ENCODE assay signal across 8 cellular contexts in the genomic region with DNA sequence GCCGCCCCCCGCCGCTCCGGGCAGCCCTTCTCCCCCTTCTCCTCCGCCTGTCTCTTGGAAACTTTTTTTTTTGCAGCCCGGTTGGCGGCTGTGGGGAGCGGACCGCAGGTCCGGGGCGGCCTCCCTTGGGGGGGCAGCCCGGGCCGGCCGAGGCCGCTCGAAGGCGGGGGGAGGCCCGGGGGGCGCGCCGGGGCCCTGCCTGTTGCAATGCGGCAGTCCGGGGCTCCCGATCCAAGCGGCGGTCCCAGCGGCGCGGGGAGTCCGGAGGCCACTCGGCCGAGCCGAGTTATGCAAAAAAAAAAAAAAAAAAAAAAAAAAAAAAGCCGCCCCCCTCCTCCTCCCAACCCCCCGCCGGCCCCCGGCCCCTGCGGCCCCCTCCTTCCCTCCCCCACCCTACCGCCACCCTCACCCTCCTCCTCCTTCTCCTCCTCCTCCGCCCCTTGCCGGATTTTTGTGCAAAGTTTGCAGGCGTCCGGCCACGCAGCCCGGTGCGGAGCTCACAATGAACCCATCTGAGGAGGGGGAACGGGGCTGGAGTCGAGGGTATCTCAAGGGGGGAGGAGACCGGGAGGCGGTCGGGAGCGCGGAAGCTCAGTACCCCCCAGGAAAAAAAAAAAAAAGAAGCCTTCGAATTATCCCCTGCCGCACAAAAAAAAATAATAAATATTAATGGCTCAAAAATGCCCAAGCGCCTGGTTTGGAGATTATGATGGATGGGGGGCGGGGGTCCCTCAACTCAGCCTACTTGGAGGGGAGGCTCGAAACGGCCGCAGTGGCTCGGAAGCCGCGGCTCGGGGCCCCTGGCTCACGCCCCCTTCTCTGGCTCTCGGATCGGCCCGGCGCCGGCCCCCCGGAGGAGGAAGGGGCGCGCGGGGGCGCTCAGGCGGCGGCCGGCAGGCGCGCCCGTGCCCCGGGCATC. TPM values are rescaled to one million over a fixed set of nuclear protein-coding genes. Genes with fewer than 3 reads are reported as not detected.
DNase-seq lines count a peak whose midpoint lies in the region; ATAC-seq and TF ChIP-seq lines count a peak whose summit lies in the region.

A gene (minus strand): TSS at position 291 of the 919 bp plus-strand sequence. CDS start 338 bp downstream, outside the sequence.

- TF ChIP-seq POLR2A in gastrocnemius medialis (IDR thresholded peaks at IDR 0.05), result no peak

- under 1% methylated on average over 79 of the region's 82 CpGs for WGBS in right cardiac atrium

- no peaks in the 10 kb centered on the region for H3K36me3 Mint-ChIP-seq in activated CD4-positive, alpha-beta memory T cell treated with anti-CD3 and anti-CD28 coated beads for 36 hours

- DNase-seq in NCI-H524 (lab: John Stamatoyannopoulos, UW), result peak; percentile 19 to 53
- DNase-seq in NCI-H524 treated with DMSO at 0.1 percent for 48 hours (lab: John Stamatoyannopoulos, UW), result no peak
- no peak for DNase-seq in activated CD4-positive, alpha-beta memory T cell treated with anti-CD3 and anti-CD28 coated beads for 36 hours
- DNase-seq in right cardiac atrium, result peak; percentile 35 to 79 (median 76)
- peak in 1 of 2 donors; percentile 26 for DNase-seq in gastrocnemius medialis
- no peak for DNase-seq in OCI-M2 (lab: John Stamatoyannopoulos, UW; ENCODE audit: unreplicated experiment)

- POLR2A ChIA-PET in activated CD4-positive, alpha-beta memory T cell treated with anti-CD3 and anti-CD28 coated beads for 36 hours (lab: Charles Lee), result no interaction called here

- H3K27me3 Mint-ChIP-seq in activated CD4-positive, alpha-beta memory T cell treated with anti-CD3 and anti-CD28 coated beads for 36 hours, result peaks cover 38% of the 10 kb centered on the region

- ATAC-seq in right cardiac atrium, result peak; percentile 1 to 3
- peak in 1 of 2 donors; percentile 0 for ATAC-seq in gastrocnemius medialis
- no peak for ATAC-seq in GM21515 (IDR thresholded peaks at IDR 0.05; ENCODE audit: unreplicated experiment)
- no peak for ATAC-seq in HG03378 (IDR thresholded peaks at IDR 0.05; ENCODE audit: unreplicated experiment)

- H3K4me3 ChIP-seq in right cardiac atrium (ENCODE audit: low read length) (peak within 1 kb of the TSS; percentile 96), gastrocnemius medialis (peak within 1 kb of the TSS; percentile 71 to 96 (median 84))

- H3K4me1 ChIP-seq in right cardiac atrium (ENCODE audit: control insufficient read depth, insufficient read depth, low read length) (no peaks in the 10 kb centered on the region), gastrocnemius medialis (peaks cover 32 to 43% of the 10 kb centered on the region in 2 donors)

- peak within 1 kb of the TSS; percentile 97 for H3K27ac ChIP-seq in right cardiac atrium (ENCODE audit: low read length)
- H3K27ac ChIP-seq in gastrocnemius medialis, result peak within 1 kb of the TSS; percentile 92 to 98 (median 94)

- peak within 1 kb of the TSS; percentile 61 for H3K4me3 Mint-ChIP-seq in activated CD4-positive, alpha-beta memory T cell treated with anti-CD3 and anti-CD28 coated beads for 36 hours

- intact Hi-C loops in activated CD4-positive, alpha-beta memory T cell treated with anti-CD3 and anti-CD28 coated beads for 36 hours (cut with micrococcal nuclease), result loop anchor here (2.0 to 10.0 kb wide), 2 partner anchors 67 to 169 kb away; a partner anchor contains a TSS
- intact Hi-C loops in right cardiac atrium (cut with DNase I) (loop anchor here in 3 of 4 donors (5.0 to 10.0 kb wide), 5 partner anchors 71 to 369 kb away; no protein-coding TSS in a partner anchor), gastrocnemius medialis (cut with DNase I; ENCODE audit: low total_unique reads) (loop anchor here (2.0 to 10.0 kb wide), 5 partner anchors 21 to 1471 kb away; a partner anchor contains a TSS)

- in situ Hi-C loops in gastrocnemius medialis (cut with MboI; ENCODE audit: low sequenced_read_pairs in 4 of 4), result loop anchor here (25.0 kb wide), 2 partner anchors 244 to 369 kb away; no protein-coding TSS in a partner anchor

- H3K36me3 ChIP-seq in gastrocnemius medialis, result no peaks in the 10 kb centered on the region

- H3K9me3 ChIP-seq in right cardiac atrium (ENCODE audit: control insufficient read depth, low read length) (no peaks in the 10 kb centered on the region), gastrocnemius medialis (no peaks in the 10 kb centered on the region)

- H3K27me3 ChIP-seq in right cardiac atrium (ENCODE audit: control insufficient read depth, insufficient read depth) (no peaks in the 10 kb centered on the region), gastrocnemius medialis (no peaks in the 10 kb centered on the region)

- no peak within 1 kb of the TSS for H3K27ac Mint-ChIP-seq in activated CD4-positive, alpha-beta memory T cell treated with anti-CD3 and anti-CD28 coated beads for 36 hours

- H3K4me1 Mint-ChIP-seq in activated CD4-positive, alpha-beta memory T cell treated with anti-CD3 and anti-CD28 coated beads for 36 hours (ENCODE audit: low read depth), result peaks cover 15% of the 10 kb centered on the region

- no peak for TF ChIP-seq CTCF in gastrocnemius medialis (IDR thresholded peaks at IDR 0.05 in 4 of 5, conservative IDR thresholded peaks at IDR 0.05 in 1 of 5)

- no peaks in the 10 kb centered on the region for H3K9me3 Mint-ChIP-seq in activated CD4-positive, alpha-beta memory T cell treated with anti-CD3 and anti-CD28 coated beads for 36 hours

- CTCF ChIA-PET in activated CD4-positive, alpha-beta memory T cell treated with anti-CD3 and anti-CD28 coated beads for 36 hours (lab: Charles Lee), result interaction anchor here (0.6 to 3.0 kb wide), 4 partner anchors 66 to 417 kb away, joined by 3 to 15 read pairs (median 7); a partner anchor contains a TSS

RNA-seq across cellular contexts. Expression of the gene that starts here (rescaled TPM):
- total RNA-seq in activated CD4-positive, alpha-beta memory T cell treated with anti-CD3 and anti-CD28 coated beads for 36 hours, result not detected
- 10 to 100 TPM; 11.4 to 22.2 (median 14.6) TPM for total RNA-seq in right cardiac atrium
- polyA plus RNA-seq in right cardiac atrium, result 5.5 TPM
- total RNA-seq in gastrocnemius medialis, result 10 to 100 TPM in 3 of 4 donors, 1 to 10 TPM in 1; 8.4 to 15.8 (median 12.5) TPM

Comparison
In these comparisons a context has a peak if more than half of its experiments do, and no peak if none do; other contexts are left out.
1. RNA of the gene that starts here (total RNA-seq): 11.4 to 22.2 TPM in right cardiac atrium and 8.4 to 15.8 TPM in gastrocnemius medialis; not detected in activated CD4-positive, alpha-beta memory T cell treated with anti-CD3 and anti-CD28 coated beads for 36 hours; every median in the first group is over 4 times any median in the second.
2. DNase-seq: peak in NCI-H524 (2 of 2) and right cardiac atrium (3 of 3); none in NCI-H524 treated with DMSO at 0.1 percent for 48 hours (single experiment), activated CD4-positive, alpha-beta memory T cell treated with anti-CD3 and anti-CD28 coated beads for 36 hours (single experiment) and OCI-M2 (single experiment).
3. ATAC-seq: peak in right cardiac atrium (2 of 2); none in GM21515 (single experiment) and HG03378 (single experiment).